2 cellular contexts compared by ENCODE assay signal in the genomic region with DNA sequence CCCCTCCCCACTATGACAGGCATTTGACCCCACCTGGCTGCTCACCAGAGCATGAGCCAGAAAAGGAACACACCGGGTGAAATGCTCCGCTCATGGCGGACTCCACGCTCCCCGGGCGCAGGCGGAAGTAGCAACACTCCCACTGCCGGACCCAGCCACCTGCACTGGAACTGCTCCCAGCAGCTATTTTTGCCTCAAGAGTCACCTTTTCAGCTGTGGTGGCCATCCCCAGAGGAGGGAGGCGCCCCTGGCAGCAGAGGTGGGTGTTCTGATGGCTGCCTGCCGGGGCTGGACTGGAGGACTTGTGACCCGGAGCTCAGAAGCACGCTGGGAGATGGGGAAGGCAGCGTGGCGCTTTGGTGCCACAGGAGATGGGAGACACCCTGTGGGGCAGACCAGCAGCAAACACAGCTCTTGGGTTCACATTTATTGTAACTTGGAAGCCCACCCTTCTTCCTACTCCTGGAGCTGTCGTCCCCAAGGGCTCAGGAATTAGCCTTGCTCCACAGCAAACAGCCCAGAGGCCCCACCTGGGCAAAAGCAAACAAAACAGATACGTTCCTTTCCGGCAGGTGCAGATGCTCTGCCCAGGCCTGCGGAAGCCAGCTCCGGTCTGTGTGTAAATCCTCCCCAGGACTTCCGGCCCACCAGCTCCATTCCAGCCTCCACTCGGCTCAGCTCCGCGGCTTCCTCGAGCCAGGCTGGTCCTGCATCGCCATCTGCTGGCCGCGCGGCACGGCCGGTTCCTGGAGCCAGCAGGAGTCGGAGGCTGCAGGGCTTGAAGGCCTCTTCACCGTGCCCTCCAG.
TF ChIP-seq lines count a peak whose summit lies in the region.

No MANE protein-coding gene starts in this region.

TF ChIP-seq in IMR-90, 13 proteins besides CTCF, POLR2A, EP300 and RAD21:
- no peak for TF ChIP-seq FOS (IDR thresholded peaks at IDR 0.05; ENCODE audit: low read depth, low read length)
- no peak for TF ChIP-seq MAFK (IDR thresholded peaks at IDR 0.05; ENCODE audit: low read depth, low read length)
- TF ChIP-seq SMC3 (IDR thresholded peaks at IDR 0.05; ENCODE audit: low read depth, low read length) = peak; percentile 90
- peak; percentile 83; the same call in 1 of the 2 replicates for TF ChIP-seq CHD1 (IDR thresholded peaks at IDR 0.05; ENCODE audit: low read depth, low read length)
- peak; percentile 83; the same call in 1 of the 2 replicates for TF ChIP-seq MAZ (IDR thresholded peaks at IDR 0.05; ENCODE audit: borderline replicate concordance, low read depth, low read length)
- no peak for TF ChIP-seq MXI1 (IDR thresholded peaks at IDR 0.05; ENCODE audit: borderline replicate concordance, low read depth, low read length)
- TF ChIP-seq NFE2L2 (IDR thresholded peaks at IDR 0.05; ENCODE audit: low read depth, low read length) = 0 out of 2 replicates have a peak, but pooled peaks have one; percentile 7
- TF ChIP-seq BHLHE40 (IDR thresholded peaks at IDR 0.05; ENCODE audit: low read depth, low read length) = 0 out of 2 replicates have a peak, but pooled peaks have one; percentile 15
- TF ChIP-seq, protein P1, sequence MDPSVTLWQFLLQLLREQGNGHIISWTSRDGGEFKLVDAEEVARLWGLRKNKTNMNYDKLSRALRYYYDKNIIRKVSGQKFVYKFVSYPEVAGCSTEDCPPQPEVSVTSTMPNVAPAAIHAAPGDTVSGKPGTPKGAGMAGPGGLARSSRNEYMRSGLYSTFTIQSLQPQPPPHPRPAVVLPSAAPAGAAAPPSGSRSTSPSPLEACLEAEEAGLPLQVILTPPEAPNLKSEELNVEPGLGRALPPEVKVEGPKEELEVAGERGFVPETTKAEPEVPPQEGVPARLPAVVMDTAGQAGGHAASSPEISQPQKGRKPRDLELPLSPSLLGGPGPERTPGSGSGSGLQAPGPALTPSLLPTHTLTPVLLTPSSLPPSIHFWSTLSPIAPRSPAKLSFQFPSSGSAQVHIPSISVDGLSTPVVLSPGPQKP (IDR thresholded peaks at IDR 0.05; ENCODE audit: borderline replicate concordance, low read depth, low read length) = 0 out of 2 replicates have a peak, but pooled peaks have one; percentile 15
- no peak for TF ChIP-seq CEBPB (IDR thresholded peaks at IDR 0.05; ENCODE audit: low read depth, low read length)
- TF ChIP-seq, protein P2, sequence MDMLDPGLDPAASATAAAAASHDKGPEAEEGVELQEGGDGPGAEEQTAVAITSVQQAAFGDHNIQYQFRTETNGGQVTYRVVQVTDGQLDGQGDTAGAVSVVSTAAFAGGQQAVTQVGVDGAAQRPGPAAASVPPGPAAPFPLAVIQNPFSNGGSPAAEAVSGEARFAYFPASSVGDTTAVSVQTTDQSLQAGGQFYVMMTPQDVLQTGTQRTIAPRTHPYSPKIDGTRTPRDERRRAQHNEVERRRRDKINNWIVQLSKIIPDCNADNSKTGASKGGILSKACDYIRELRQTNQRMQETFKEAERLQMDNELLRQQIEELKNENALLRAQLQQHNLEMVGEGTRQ (IDR thresholded peaks at IDR 0.05; ENCODE audit: low read depth, low read length) = 0 out of 2 replicates have a peak, but pooled peaks have one; percentile 33
- TF ChIP-seq RFX5 (IDR thresholded peaks at IDR 0.05; ENCODE audit: low read depth, low read length) = 0 out of 2 replicates have a peak, but pooled peaks have one; percentile 64
- TF ChIP-seq RCOR1 (IDR thresholded peaks at IDR 0.05; ENCODE audit: insufficient replicate concordance, low read length) = peak; percentile 79

TF ChIP-seq in endothelial cell of umbilical vein, 7 proteins besides CTCF, POLR2A, EP300 and RAD21:
- TF ChIP-seq FOS (IDR thresholded peaks at IDR 0.05; ENCODE audit: borderline replicate concordance, insufficient read depth, low read length) (no peak), MYC (IDR thresholded peaks at IDR 0.05; ENCODE audit: low read depth, low read length) (no peak), EZH2 (IDR thresholded peaks at IDR 0.05; ENCODE audit: borderline replicate concordance, low read depth, low read length, severe bottlenecking) (no peak), GATA2 (IDR thresholded peaks at IDR 0.05; ENCODE audit: insufficient read depth, insufficient read length, low read depth, low read length) (no peak), POLR2AphosphoS5 (IDR thresholded peaks at IDR 0.05; ENCODE audit: insufficient read depth, low read depth, low read length) (peak; percentile 78)
- TF ChIP-seq, protein P3, sequence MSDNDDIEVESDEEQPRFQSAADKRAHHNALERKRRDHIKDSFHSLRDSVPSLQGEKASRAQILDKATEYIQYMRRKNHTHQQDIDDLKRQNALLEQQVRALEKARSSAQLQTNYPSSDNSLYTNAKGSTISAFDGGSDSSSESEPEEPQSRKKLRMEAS (IDR thresholded peaks at IDR 0.05; ENCODE audit: insufficient read depth, insufficient read length) = no peak
